12 cellular contexts compared by ENCODE assay signal in the genomic region with DNA sequence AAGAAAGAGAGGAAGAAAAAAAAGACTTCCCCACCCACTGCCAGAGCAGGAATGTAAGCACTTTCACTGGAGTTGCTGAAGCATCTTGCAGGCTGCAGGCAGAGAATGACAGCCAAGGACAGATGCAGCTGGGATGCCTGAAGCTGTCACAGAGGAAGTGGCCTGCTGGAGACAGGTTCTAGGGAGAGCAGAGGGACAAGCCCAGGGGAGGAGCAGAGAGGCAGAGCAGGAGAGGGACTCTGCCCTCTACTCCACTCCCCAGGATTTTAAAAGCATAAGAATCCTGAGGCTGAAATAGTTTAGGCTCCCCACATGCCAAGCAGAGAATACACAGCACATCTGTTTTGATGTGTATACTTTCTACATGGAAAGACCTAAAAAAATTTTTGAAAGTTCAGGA.
DNase-seq lines count a peak whose midpoint lies in the region; ATAC-seq and TF ChIP-seq lines count a peak whose summit lies in the region.
"Had no signal": no experiment of that assay in that cellular context is flagged by ENCODE, and none has a peak within 500 bp of the region (broad histone marks: within the 10 kb centered on the region; RNA-seq: fewer than 3 reads in every experiment).

No MANE protein-coding gene starts in this region.

- no peaks in the 10 kb centered on the region for H3K9me2 ChIP-seq in neural cell (ENCODE audit: insufficient read depth, low read length)

- ATAC-seq in Right ventricle myocardium inferior = peak; percentile 82
- peak; percentile 58 for ATAC-seq in aorta (ENCODE audit: low FRiP score)
- ATAC-seq in GM18519 (IDR thresholded peaks at IDR 0.05; ENCODE audit: low FRiP score, unreplicated experiment) = no peak
- no peak for ATAC-seq in GM21367 (IDR thresholded peaks at IDR 0.05; ENCODE audit: unreplicated experiment)
- ATAC-seq in GM19351 (IDR thresholded peaks at IDR 0.05; ENCODE audit: unreplicated experiment) = no peak

- no peaks in the 10 kb centered on the region for H3K79me2 ChIP-seq in neural cell (replicated peaks; ENCODE audit: insufficient read depth, low read length)

- TF ChIP-seq RAD21 in neural cell (conservative IDR thresholded peaks at IDR 0.05) = no peak

- H3F3A ChIP-seq in neural cell (ENCODE audit: insufficient read depth, low read length, poor library complexity, severe bottlenecking) = no peaks in the 10 kb centered on the region

- H3K27me3 ChIP-seq in right atrium auricular region = no peaks in the 10 kb centered on the region
- H3K27me3 ChIP-seq in esophagus muscularis mucosa = no peaks in the 10 kb centered on the region
- no peaks in the 10 kb centered on the region for H3K27me3 ChIP-seq in neural cell (ENCODE audit: insufficient read depth, low read depth, low read length)
- no peaks in the 10 kb centered on the region for H3K27me3 ChIP-seq in aorta (ENCODE audit: control insufficient read depth in 1 of 2, insufficient read depth in 2 of 2, low read length in 1 of 2)

- TF ChIP-seq CTCF in right atrium auricular region (IDR thresholded peaks at IDR 0.05) (no peak), esophagus muscularis mucosa (IDR thresholded peaks at IDR 0.05) (no peak), neural cell (IDR thresholded peaks at IDR 0.05; ENCODE audit: poor library complexity, severe bottlenecking) (no peak)

- H3K9me3 ChIP-seq in right atrium auricular region = no peaks in the 10 kb centered on the region
- no peaks in the 10 kb centered on the region for H3K9me3 ChIP-seq in esophagus muscularis mucosa
- no peaks in the 10 kb centered on the region for H3K9me3 ChIP-seq in neural cell (ENCODE audit: low read length)
- H3K9me3 ChIP-seq in aorta (ENCODE audit: control insufficient read depth, low read length) = no peaks in the 10 kb centered on the region

- DNase-seq in Right ventricle myocardium inferior (ENCODE audit: missing footprints) = peak; percentile 74
- no peak for DNase-seq in right atrium auricular region (ENCODE audit: low spot score)
- DNase-seq in esophagus muscularis mucosa (ENCODE audit: extremely low spot score) = no peak
- peak in 1 of 2 donors; percentile 47 for DNase-seq in aorta
- DNase-seq: ACHN; activated CD4-positive, alpha-beta memory T cell treated with anti-CD3 and anti-CD28 coated beads, Interleukin-2, amount 10 ng/mL, durations not matched to agents 7 days and 5 days; mammary epithelial cell; NCI-H1417 treated with DMSO at 0.1 percent for 48 hours had no signal

- peak overlapping the region; percentile 50 for H3K4me2 ChIP-seq in neural cell (ENCODE audit: low read length)

- TF ChIP-seq POLR2A in esophagus muscularis mucosa (IDR thresholded peaks at IDR 0.05; ENCODE audit: low read depth) = no peak

- TF ChIP-seq EP300 in esophagus muscularis mucosa (IDR thresholded peaks at IDR 0.05) (no peak), neural cell (conservative IDR thresholded peaks at IDR 0.05; ENCODE audit: poor library complexity, severe bottlenecking) (no peak)

- H3K9ac ChIP-seq in neural cell (ENCODE audit: low read length) = peak overlapping the region; percentile 34

- H3K4me3 ChIP-seq in right atrium auricular region = no peak overlapping the region
- H3K4me3 ChIP-seq in esophagus muscularis mucosa = no peak overlapping the region
- peak overlapping the region; percentile 37 for H3K4me3 ChIP-seq in neural cell (ENCODE audit: low read length)
- H3K4me3 ChIP-seq in aorta (ENCODE audit: low read length in 2 of 2) = no peak overlapping the region

- H3K36me3 ChIP-seq in right atrium auricular region (no peaks in the 10 kb centered on the region), esophagus muscularis mucosa (no peaks in the 10 kb centered on the region), neural cell (ENCODE audit: insufficient read depth, low read length) (no peaks in the 10 kb centered on the region), aorta (ENCODE audit: control insufficient read depth in 1 of 2, insufficient read depth in 2 of 2, low read length in 1 of 2) (no peaks in the 10 kb centered on the region)

- intact Hi-C loops in Right ventricle myocardium inferior (cut with DNase I) = no loop called here
- intact Hi-C loops in esophagus muscularis mucosa (cut with DNase I) = no loop called here
- intact Hi-C loops in aorta (cut with DNase I) = no loop called here

- H4K20me1 ChIP-seq in neural cell (ENCODE audit: insufficient read depth) = no peaks in the 10 kb centered on the region

- no peak overlapping the region for H2AFZ ChIP-seq in neural cell (ENCODE audit: low read depth, low read length)

- no peak overlapping the region for H3K27ac ChIP-seq in right atrium auricular region
- H3K27ac ChIP-seq in esophagus muscularis mucosa (replicated peaks in 1 of 4) = peak overlapping the region; percentile 1 to 60 (median 52)
- H3K27ac ChIP-seq in neural cell (ENCODE audit: low read length) = peak overlapping the region; percentile 71
- H3K27ac ChIP-seq in aorta (ENCODE audit: low read depth in 1 of 2, low read length in 2 of 2) = no peak overlapping the region

- peaks cover 0 to 7% of the 10 kb centered on the region in 2 donors for H3K4me1 ChIP-seq in right atrium auricular region
- peaks cover 0 to 15% (median 10%) of the 10 kb centered on the region in 4 donors for H3K4me1 ChIP-seq in esophagus muscularis mucosa
- H3K4me1 ChIP-seq in aorta (ENCODE audit: control insufficient read depth in 1 of 2, insufficient read depth in 2 of 2, low read length in 2 of 2) = peaks cover 0 to 4% of the 10 kb centered on the region in 2 donors

TF ChIP-seq in neural cell, 6 proteins besides CTCF, POLR2A, EP300 and RAD21:
- no peak for TF ChIP-seq SMC3 (conservative IDR thresholded peaks at IDR 0.05; ENCODE audit: poor library complexity)
- TF ChIP-seq TAF1 (IDR thresholded peaks at IDR 0.05; ENCODE audit: low read depth) = no peak
- TF ChIP-seq, protein P1, sequence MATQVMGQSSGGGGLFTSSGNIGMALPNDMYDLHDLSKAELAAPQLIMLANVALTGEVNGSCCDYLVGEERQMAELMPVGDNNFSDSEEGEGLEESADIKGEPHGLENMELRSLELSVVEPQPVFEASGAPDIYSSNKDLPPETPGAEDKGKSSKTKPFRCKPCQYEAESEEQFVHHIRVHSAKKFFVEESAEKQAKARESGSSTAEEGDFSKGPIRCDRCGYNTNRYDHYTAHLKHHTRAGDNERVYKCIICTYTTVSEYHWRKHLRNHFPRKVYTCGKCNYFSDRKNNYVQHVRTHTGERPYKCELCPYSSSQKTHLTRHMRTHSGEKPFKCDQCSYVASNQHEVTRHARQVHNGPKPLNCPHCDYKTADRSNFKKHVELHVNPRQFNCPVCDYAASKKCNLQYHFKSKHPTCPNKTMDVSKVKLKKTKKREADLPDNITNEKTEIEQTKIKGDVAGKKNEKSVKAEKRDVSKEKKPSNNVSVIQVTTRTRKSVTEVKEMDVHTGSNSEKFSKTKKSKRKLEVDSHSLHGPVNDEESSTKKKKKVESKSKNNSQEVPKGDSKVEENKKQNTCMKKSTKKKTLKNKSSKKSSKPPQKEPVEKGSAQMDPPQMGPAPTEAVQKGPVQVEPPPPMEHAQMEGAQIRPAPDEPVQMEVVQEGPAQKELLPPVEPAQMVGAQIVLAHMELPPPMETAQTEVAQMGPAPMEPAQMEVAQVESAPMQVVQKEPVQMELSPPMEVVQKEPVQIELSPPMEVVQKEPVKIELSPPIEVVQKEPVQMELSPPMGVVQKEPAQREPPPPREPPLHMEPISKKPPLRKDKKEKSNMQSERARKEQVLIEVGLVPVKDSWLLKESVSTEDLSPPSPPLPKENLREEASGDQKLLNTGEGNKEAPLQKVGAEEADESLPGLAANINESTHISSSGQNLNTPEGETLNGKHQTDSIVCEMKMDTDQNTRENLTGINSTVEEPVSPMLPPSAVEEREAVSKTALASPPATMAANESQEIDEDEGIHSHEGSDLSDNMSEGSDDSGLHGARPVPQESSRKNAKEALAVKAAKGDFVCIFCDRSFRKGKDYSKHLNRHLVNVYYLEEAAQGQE (IDR thresholded peaks at IDR 0.05; ENCODE audit: borderline replicate concordance) = no peak
- TF ChIP-seq POLR2AphosphoS5 (IDR thresholded peaks at IDR 0.05) = no peak
- TF ChIP-seq MXI1 (conservative IDR thresholded peaks at IDR 0.05; ENCODE audit: poor library complexity, severe bottlenecking) = no peak
- TF ChIP-seq EZH2 (IDR thresholded peaks at IDR 0.05; ENCODE audit: borderline replicate concordance, insufficient read depth, low read length, poor library complexity, severe bottlenecking) = no peak

Comparison
In these comparisons a context has a peak if more than half of its experiments do, and no peak if none do; other contexts are left out.
1. ATAC-seq: peak in Right ventricle myocardium inferior (single experiment) and aorta (single experiment); none in GM18519 (single experiment), GM21367 (single experiment) and GM19351 (single experiment).
2. H3K27ac ChIP-seq: peak in esophagus muscularis mucosa (4 of 4) and neural cell (single experiment); none in right atrium auricular region (0 of 2) and aorta (0 of 2).